Comparison of ENCODE assay signal across 8 cellular contexts in genomic region chr2:108652187-108652931, GRCh38.
DNase-seq lines count a peak whose midpoint lies in the region; ATAC-seq and TF ChIP-seq lines count a peak whose summit lies in the region.
"Not testable (repeated sequence)": the region's sequence is repeated elsewhere in the genome, so short reads cannot be mapped to it uniquely, and the experiment has no call there.

No MANE protein-coding gene starts in this region.

- peak; percentile 84 for DNase-seq in EL
- DNase-seq in PC-9; lung (ENCODE audit: low spot score): not testable (repeated sequence)
- peak; percentile 65 for DNase-seq in activated CD8-positive, alpha-beta memory T cell treated with anti-CD3 and anti-CD28 coated beads for 24 hours
- peak; percentile 14 to 36 for DNase-seq in stimulated activated CD8-positive, alpha-beta memory T cell treated with anti-CD3 and anti-CD28 coated beads, Interleukin-15, amount 100 ng/mL, for 4 hours (ENCODE audit: low read depth in 2 of 2)

- 27 to 41% methylated on average over 6 to 7 of the region's 7 CpGs for WGBS in lung, 2 donors

- peaks cover 25% of the 10 kb centered on the region for H3K4me1 Mint-ChIP-seq in dendritic cell treated with granulocyte-macrophage colony-stimulating factor and Interleukin-4, amounts not matched to agents 40 ng/mL and 50 ng/mL, for 4 days (ENCODE audit: low read depth)

- POLR2A ChIA-PET in PC-9 (lab: Charles Lee; ENCODE audit: unreplicated experiment), result not testable (repeated sequence)

- not testable (repeated sequence) for H3F3A ChIP-seq in PC-9 (ENCODE audit: insufficient read depth, low read depth)

- not testable (repeated sequence) for H3K4me1 ChIP-seq in PC-9 (replicated peaks; ENCODE audit: insufficient read depth); lung (ENCODE audit: control insufficient read depth in 2 of 2, insufficient read depth in 2 of 2, low read length in 2 of 2)

- TF ChIP-seq CTCF in PC-9 (conservative IDR thresholded peaks at IDR 0.05); lung (IDR thresholded peaks at IDR 0.05; ENCODE audit: control extremely low read depth, extremely low read depth): not testable (repeated sequence)

- 0 out of 2 replicates have a peak overlapping the region, but pooled peaks have one; percentile 43 for H3K27ac ChIP-seq in PC-9
- peak overlapping the region in 1 of 2 donors; percentile 22 for H3K27ac ChIP-seq in lung (ENCODE audit: low read depth in 1 of 2, low read length in 1 of 2)

- CTCF ChIA-PET in PC-9 (lab: Charles Lee), result not testable (repeated sequence)

- not testable (repeated sequence) for H3K4me2 ChIP-seq in PC-9

- not testable (repeated sequence) for H4K20me1 ChIP-seq in PC-9 (ENCODE audit: insufficient read depth)

- not testable (repeated sequence) for H2AFZ ChIP-seq in PC-9

- H3K36me3 ChIP-seq in PC-9 (ENCODE audit: low read depth); lung (ENCODE audit: control insufficient read depth in 2 of 2, insufficient read depth in 2 of 2, low read length in 2 of 2): not testable (repeated sequence)

- H3K4me3 ChIP-seq in PC-9, lung: not testable (repeated sequence)

- intact Hi-C loops in PC-9 (cut with micrococcal nuclease; ENCODE audit: unreplicated experiment); dendritic cell treated with granulocyte-macrophage colony-stimulating factor and Interleukin-4, amounts not matched to agents 40 ng/mL and 50 ng/mL, for 4 days (cut with micrococcal nuclease): not testable (repeated sequence)

- not testable (repeated sequence) for H3K4me3 Mint-ChIP-seq in dendritic cell treated with granulocyte-macrophage colony-stimulating factor and Interleukin-4, amounts not matched to agents 40 ng/mL and 50 ng/mL, for 4 days

- BruUV-seq in PC-9 (replicated peaks; lab: Mats Ljungman, UMichigan), result not testable (repeated sequence)

- H3K36me3 Mint-ChIP-seq in dendritic cell treated with granulocyte-macrophage colony-stimulating factor and Interleukin-4, amounts not matched to agents 40 ng/mL and 50 ng/mL, for 4 days (ENCODE audit: low read depth), result not testable (repeated sequence)

- not testable (repeated sequence) for H3K27me3 ChIP-seq in PC-9 (ENCODE audit: insufficient read depth, low read depth); lung (ENCODE audit: control insufficient read depth, insufficient read depth)

- not testable (repeated sequence) for H3K9me3 Mint-ChIP-seq in dendritic cell treated with granulocyte-macrophage colony-stimulating factor and Interleukin-4, amounts not matched to agents 40 ng/mL and 50 ng/mL, for 4 days

- not testable (repeated sequence) for H3K79me2 ChIP-seq in PC-9 (ENCODE audit: low read depth)

- H3K27me3 Mint-ChIP-seq in dendritic cell treated with granulocyte-macrophage colony-stimulating factor and Interleukin-4, amounts not matched to agents 40 ng/mL and 50 ng/mL, for 4 days, result not testable (repeated sequence)

- ATAC-seq in GM21526 (IDR thresholded peaks at IDR 0.05; ENCODE audit: low FRiP score, unreplicated experiment) (peak; percentile 96), HG03280 (IDR thresholded peaks at IDR 0.05; ENCODE audit: unreplicated experiment) (peak; percentile 94), lung (ENCODE audit: insufficient read depth, low FRiP score) (peak; percentile 70)

- peak overlapping the region; percentile 82 for H3K27ac Mint-ChIP-seq in dendritic cell treated with granulocyte-macrophage colony-stimulating factor and Interleukin-4, amounts not matched to agents 40 ng/mL and 50 ng/mL, for 4 days

- not testable (repeated sequence) for H3K9me3 ChIP-seq in PC-9 (ENCODE audit: insufficient read depth, low read depth); lung (ENCODE audit: control insufficient read depth in 2 of 2, insufficient read depth in 1 of 2, low read length in 1 of 2)

- H3K9me2 ChIP-seq in PC-9 (ENCODE audit: insufficient read depth), result not testable (repeated sequence)
